Comparison of ENCODE assay signal across 8 cellular contexts in the genomic region with DNA sequence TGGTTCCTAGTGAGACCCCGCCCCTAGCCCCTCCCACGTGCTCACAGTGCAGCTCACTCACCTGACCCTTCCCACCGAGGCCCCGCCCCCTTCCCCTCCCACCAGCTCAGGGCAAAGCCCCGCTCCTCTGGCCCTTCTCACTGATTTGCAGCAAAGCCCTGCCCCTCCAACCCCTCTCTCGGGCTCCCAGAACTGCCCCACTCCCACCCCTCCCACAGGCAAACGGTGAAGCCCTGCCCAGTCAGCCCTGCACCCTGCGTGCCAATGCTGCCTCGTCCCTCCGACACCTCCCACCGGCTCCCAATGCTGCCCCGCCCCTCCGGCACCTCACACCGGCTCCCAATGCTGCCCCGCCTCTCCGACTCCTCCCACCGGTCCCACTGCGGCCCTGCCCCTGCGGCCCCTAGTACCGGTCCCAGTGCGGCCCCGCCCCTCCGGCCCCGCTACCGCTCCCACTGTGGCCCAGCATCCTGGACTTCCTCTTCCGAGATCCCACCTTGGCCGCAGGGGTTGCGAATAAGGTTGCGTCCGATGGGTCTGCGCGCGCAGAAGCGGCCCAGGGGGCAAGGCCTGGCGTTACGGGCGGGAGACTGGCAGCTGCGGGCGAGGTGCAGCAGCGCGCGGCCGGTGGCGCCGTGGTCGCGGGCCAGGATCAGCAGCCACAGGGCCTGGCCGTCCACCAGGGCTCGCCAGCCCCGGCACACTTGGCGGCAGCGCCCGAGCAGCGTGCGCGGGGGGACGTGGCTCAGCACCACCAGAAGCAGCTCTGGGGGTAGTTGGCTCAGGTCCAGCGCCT. TPM values are rescaled to one million over a fixed set of nuclear protein-coding genes. Genes with fewer than 3 reads are reported as not detected.
DNase-seq lines count a peak whose midpoint lies in the region; ATAC-seq, FAIRE-seq and TF ChIP-seq lines count a peak whose summit lies in the region.

No MANE protein-coding gene starts in this region.

- no peaks in the 10 kb centered on the region for H4K20me1 ChIP-seq in fibroblast of lung (ENCODE audit: control insufficient read depth, extremely low read depth, insufficient read depth, low read length)

- peak; percentile 67 to 72 for ATAC-seq in naive B cell (ENCODE audit: low read depth in 2 of 2)
- ATAC-seq in stimulated activated effector memory CD8-positive, alpha-beta T cell treated with anti-CD3 and anti-CD28 coated beads, Interleukin-12 subunit alpha, Interleukin-12 subunit beta, amount 100 ng/mL, for 72 hours, result peak; percentile 94

- no peak for TF ChIP-seq CTCF in GM10248 (IDR thresholded peaks at IDR 0.05; ENCODE audit: control extremely low read depth, extremely low read depth, low read depth, missing control alignments)
- no peak for TF ChIP-seq CTCF in HL-60 (IDR thresholded peaks at IDR 0.05; ENCODE audit: insufficient read depth, low read length)
- no peak for TF ChIP-seq CTCF in fibroblast of lung (conservative IDR thresholded peaks at IDR 0.05 in 1 of 2, IDR thresholded peaks at IDR 0.05 in 1 of 2; ENCODE audit: low read depth in 1 of 2, low read length in 2 of 2)

- H3K4me1 Mint-ChIP-seq in naive B cell, result peaks cover 0 to 6% (median 5%) of the 10 kb centered on the region in 3 donors
- H3K4me1 Mint-ChIP-seq in stimulated activated effector memory CD8-positive, alpha-beta T cell treated with anti-CD3 and anti-CD28 coated beads, Interleukin-12 subunit alpha, Interleukin-12 subunit beta, amount 100 ng/mL, for 72 hours, result peaks cover 7% of the 10 kb centered on the region

- H3K36me3 Mint-ChIP-seq in naive B cell, result peaks cover 4 to 8% of the 10 kb centered on the region in 2 donors
- no peaks in the 10 kb centered on the region for H3K36me3 Mint-ChIP-seq in stimulated activated effector memory CD8-positive, alpha-beta T cell treated with anti-CD3 and anti-CD28 coated beads, Interleukin-12 subunit alpha, Interleukin-12 subunit beta, amount 100 ng/mL, for 72 hours

- peak; percentile 75 for FAIRE-seq in RCC 7860 (lab: Jason Lieb, UNC)

- no peaks in the 10 kb centered on the region for H3K79me2 ChIP-seq in fibroblast of lung (ENCODE audit: control insufficient read depth, insufficient read depth, low read length)

- H3K4me3 ChIP-seq in HL-60 (replicated peaks; ENCODE audit: insufficient read depth, low read length) (peak overlapping the region; percentile 32), fibroblast of lung (replicated peaks in 1 of 4; ENCODE audit: control extremely low read depth in 1 of 4, insufficient read depth in 1 of 4, low read depth in 3 of 4, low read length in 4 of 4) (peak overlapping the region; percentile 43 to 62 (median 58))

- H3K9me3 Mint-ChIP-seq in naive B cell, result peaks cover 0 to 11% (median 4%) of the 10 kb centered on the region in 7 donors
- H3K9me3 Mint-ChIP-seq in stimulated activated effector memory CD8-positive, alpha-beta T cell treated with anti-CD3 and anti-CD28 coated beads, Interleukin-12 subunit alpha, Interleukin-12 subunit beta, amount 100 ng/mL, for 72 hours, result no peaks in the 10 kb centered on the region

- no peak overlapping the region for H3K27ac Mint-ChIP-seq in naive B cell
- no peak overlapping the region for H3K27ac Mint-ChIP-seq in stimulated activated effector memory CD8-positive, alpha-beta T cell treated with anti-CD3 and anti-CD28 coated beads, Interleukin-12 subunit alpha, Interleukin-12 subunit beta, amount 100 ng/mL, for 72 hours

- H3K27ac ChIP-seq in HL-60 (replicated peaks), result no peak overlapping the region
- no peak overlapping the region for H3K27ac ChIP-seq in fibroblast of lung (ENCODE audit: insufficient read depth, low read length)

- peaks cover 5% of the 10 kb centered on the region for H3K4me1 ChIP-seq in fibroblast of lung (ENCODE audit: control insufficient read depth, extremely low read depth, insufficient read depth, low read length)

- CTCF ChIA-PET in GM10248 (lab: Yijun Ruan, JAX), result interaction anchor here (1.5 kb wide), 1 partner anchor 70 kb away, joined by 4 read pairs; no protein-coding TSS in a partner anchor

- H3K27me3 ChIP-seq in HL-60 (ENCODE audit: insufficient read depth, poor library complexity, severe bottlenecking), result peaks cover 34% of the 10 kb centered on the region
- peaks cover 1% of the 10 kb centered on the region for H3K27me3 ChIP-seq in fibroblast of lung (ENCODE audit: control insufficient read depth, insufficient read depth, low read length)

- no peak overlapping the region for H3K9ac ChIP-seq in fibroblast of lung (ENCODE audit: insufficient read depth, low read length)

- H3K9me3 ChIP-seq in fibroblast of lung (ENCODE audit: control insufficient read depth, insufficient read depth, low read depth, low read length), result no peaks in the 10 kb centered on the region

- H3K4me3 Mint-ChIP-seq in naive B cell, result peak overlapping the region in 7 of 8 donors; percentile 56 to 86 (median 73)
- H3K4me3 Mint-ChIP-seq in stimulated activated effector memory CD8-positive, alpha-beta T cell treated with anti-CD3 and anti-CD28 coated beads, Interleukin-12 subunit alpha, Interleukin-12 subunit beta, amount 100 ng/mL, for 72 hours, result peak overlapping the region; percentile 73

- DNase-seq in GM10248 (ENCODE audit: extremely low spot score) (peak; percentile 92), HL-60 (ENCODE audit: low read depth in 1 of 2, low spot score in 1 of 2) (peak; percentile 22 to 38), RCC 7860 (ENCODE audit: low spot score) (peak; percentile 85), fibroblast of lung (ENCODE audit: low read depth in 2 of 2) (peak; percentile 18 to 81), naive B cell (peak; percentile 21), NCI-H1694 treated with DMSO at 0.1 percent for 48 hours (lab: John Stamatoyannopoulos, UW) (no peak)
- DNase-seq in activated T-helper 1 cell treated with anti-CD3 and anti-CD28 coated beads, Interleukin-2, amount 50 U/mL, for 16 hours (ENCODE audit: low read depth in 1 of 2, low spot score in 1 of 2), result peak; percentile 60 to 66
- DNase-seq in stimulated activated effector memory CD8-positive, alpha-beta T cell treated with anti-CD3 and anti-CD28 coated beads, Interleukin-12 subunit alpha, Interleukin-12 subunit beta, amount 100 ng/mL, for 72 hours (ENCODE audit: low spot score in 2 of 2), result peak; percentile 78 to 85

- peak overlapping the region; percentile 57 for H2AFZ ChIP-seq in fibroblast of lung (ENCODE audit: low read length)

- H3K36me3 ChIP-seq in fibroblast of lung (ENCODE audit: control insufficient read depth, insufficient read depth, low read length), result no peaks in the 10 kb centered on the region

- peak overlapping the region; percentile 92 for H3K4me2 ChIP-seq in fibroblast of lung (ENCODE audit: extremely low read depth, insufficient read depth, low read length)

- POLR2A ChIA-PET in GM10248 (lab: Yijun Ruan, JAX), result no interaction called here

- peaks cover 7 to 46% (median 12%) of the 10 kb centered on the region in 3 donors for H3K27me3 Mint-ChIP-seq in naive B cell

RNA-seq across cellular contexts. Expression of a gene that starts 0.8 kb away (rescaled TPM):
- 3.6 and 3.9 TPM in 2 replicates for total RNA-seq in fibroblast of lung
- polyA plus RNA-seq in fibroblast of lung (0.83 and 1.6 TPM in 2 replicates), naive B cell (ENCODE audit: low read depth in 6 of 6) (not detected)
- polyA plus RNA-seq in fibroblast of lung (2012), result 0.94 and 2.4 TPM in 2 replicates
- polyA minus RNA-seq in fibroblast of lung (ENCODE audit: low replicate concordance), result 2.4 and 16.6 TPM in 2 replicates

RNA-seq across cellular contexts. Expression of a gene that starts 52.6 kb away (rescaled TPM):
- total RNA-seq in fibroblast of lung, result not detected in 2 replicates
- polyA plus RNA-seq in fibroblast of lung (0.02 TPM in 1 of 2 replicates, not detected in the other), naive B cell (ENCODE audit: low read depth in 6 of 6) (not detected)
- polyA plus RNA-seq in fibroblast of lung (2012), result 0.24 TPM in 1 of 2 replicates, not detected in the other
- polyA minus RNA-seq in fibroblast of lung (ENCODE audit: low replicate concordance), result 0.78 TPM in 1 of 2 replicates, not detected in the other

RNA-seq across cellular contexts. Expression of a gene that starts 56.0 kb away (rescaled TPM):
- 25.8 and 26.7 TPM in 2 replicates for total RNA-seq in fibroblast of lung
- polyA plus RNA-seq in fibroblast of lung (9.8 and 10.2 TPM in 2 replicates), naive B cell (ENCODE audit: low read depth in 6 of 6) (not detected)
- polyA plus RNA-seq in fibroblast of lung (2012), result 18.8 and 19.8 TPM in 2 replicates
- 14.9 and 16.3 TPM in 2 replicates for polyA minus RNA-seq in fibroblast of lung (ENCODE audit: low replicate concordance)

Comparison
In these comparisons a context has a peak if more than half of its experiments do, and no peak if none do; other contexts are left out.
1. RNA of a gene that starts 56.0 kb away (polyA plus RNA-seq): 9.8 to 19.8 TPM in fibroblast of lung; not detected in naive B cell; every median in the first group is over 10 times any median in the second.